1 cellular context compared by ENCODE assay signal in genomic region chr15:55407949-55408766, GRCh38.
A peak's percentile ranks its signal among the peaks of the same experiment; 100 is the strongest.
TF ChIP-seq lines count a peak whose summit lies in the region.

Gene CCPG1 (minus strand): TSS chr15:55408359. CDS start chr15:55389424, 18,935 bp downstream.
Gene PIERCE2 (plus strand): TSS chr15:55408495. CDS start chr15:55408769, 274 bp downstream.

TF ChIP-seq in K562, 482 proteins besides CTCF, POLR2A, EP300 and RAD21 (continued from another document and continues in another):
- TF ChIP-seq ZBTB8A (IDR thresholded peaks at IDR 0.05; ENCODE audit: partially characterized antibody) (no peak), RBM39 (optimal IDR thresholded peaks at IDR 0.05; ENCODE audit: low read depth, low read length) (no peak), TCF15 (CRISPR knock-in tag; IDR thresholded peaks at IDR 0.05) (no peak), FOXP4 (CRISPR knock-in tag; IDR thresholded peaks at IDR 0.05; ENCODE audit: borderline replicate concordance) (no peak), PTBP1 (IDR thresholded peaks at IDR 0.05; ENCODE audit: low read depth, low read length) (no peak), ERF (CRISPR knock-in tag; IDR thresholded peaks at IDR 0.05) (no peak), FOXK2 (conservative IDR thresholded peaks at IDR 0.05 in 1 of 2, IDR thresholded peaks at IDR 0.05 in 1 of 2; ENCODE audit: low read depth in 2 of 2) (peak; percentile 76 to 81), ZNF232 (CRISPR knock-in tag; IDR thresholded peaks at IDR 0.05) (no peak), HNRNPH1 (optimal IDR thresholded peaks at IDR 0.05; ENCODE audit: low read depth, low read length) (no peak), MBD1 (CRISPR knock-in tag; IDR thresholded peaks at IDR 0.05) (no peak), EZH2 (IDR thresholded peaks at IDR 0.05; ENCODE audit: borderline replicate concordance, low read depth, low read length) (no peak), NCOA6 (IDR thresholded peaks at IDR 0.05) (no peak), NBN (IDR thresholded peaks at IDR 0.05; ENCODE audit: low read depth) (no peak), RNF2 (IDR thresholded peaks at IDR 0.05) (peak; percentile 63), ZNF274 (IDR thresholded peaks at IDR 0.05; ENCODE audit: borderline replicate concordance, low read depth, low read length) (no peak), SRSF9 (IDR thresholded peaks at IDR 0.05; ENCODE audit: borderline replicate concordance, low read depth, low read length) (no peak), SIRT6 (IDR thresholded peaks at IDR 0.05; ENCODE audit: low read depth, low read length) (no peak), THRB (CRISPR knock-in tag; conservative IDR thresholded peaks at IDR 0.05) (no peak), SLC30A9 (CRISPR knock-in tag; IDR thresholded peaks at IDR 0.05) (no peak), ETV6 (IDR thresholded peaks at IDR 0.05; ENCODE audit: borderline replicate concordance in 1 of 2, low read depth in 2 of 2, low read length in 1 of 2) (no peak), ETV6 (CRISPR knock-in tag; IDR thresholded peaks at IDR 0.05; ENCODE audit: borderline replicate concordance) (no peak), FOS (IDR thresholded peaks at IDR 0.05; ENCODE audit: extremely low read depth, insufficient read length) (no peak), ZNF507 (tag; conservative IDR thresholded peaks at IDR 0.05) (no peak), FOXO4 (CRISPR knock-in tag; IDR thresholded peaks at IDR 0.05) (no peak), HINFP (tag; conservative IDR thresholded peaks at IDR 0.05; ENCODE audit: low read depth) (no peak), TCFL5 (CRISPR knock-in tag; conservative IDR thresholded peaks at IDR 0.05) (no peak), TAL1 (IDR thresholded peaks at IDR 0.05) (no peak), KLF1 (tag; IDR thresholded peaks at IDR 0.05) (no peak), TSC22D4 (tag; IDR thresholded peaks at IDR 0.05) (no peak), YY1 (IDR thresholded peaks at IDR 0.05; ENCODE audit: borderline replicate concordance in 1 of 3, control insufficient read depth in 1 of 3, extremely low read depth in 1 of 3, insufficient read depth in 3 of 3, insufficient read length in 1 of 3, insufficient replicate concordance in 2 of 3, low read depth in 1 of 3, low read length in 2 of 3) (peak in 2 of 3 experiments; percentile 52 to 69), STAT5A (IDR thresholded peaks at IDR 0.05; ENCODE audit: borderline replicate concordance, low read length) (no peak), HNRNPK (IDR thresholded peaks at IDR 0.05; ENCODE audit: low read depth, low read length, poor library complexity, severe bottlenecking) (no peak), SMC3 (conservative IDR thresholded peaks at IDR 0.05; ENCODE audit: insufficient read depth, low read depth, low read length) (0 out of 2 replicates have a peak, but pooled peaks have one; percentile 16), ZNF75A (CRISPR knock-in tag; IDR thresholded peaks at IDR 0.05) (no peak), ZBED1 (IDR thresholded peaks at IDR 0.05) (no peak), LCOR (CRISPR knock-in tag; IDR thresholded peaks at IDR 0.05) (0 out of 2 replicates have a peak, but pooled peaks have one; percentile 72), ZNF224 (CRISPR knock-in tag; IDR thresholded peaks at IDR 0.05) (no peak), PHB (CRISPR knock-in tag; IDR thresholded peaks at IDR 0.05) (0 out of 2 replicates have a peak, but pooled peaks have one; percentile 18), OTX1 (CRISPR knock-in tag; IDR thresholded peaks at IDR 0.05) (no peak), JUNB (CRISPR knock-in tag; conservative IDR thresholded peaks at IDR 0.05) (no peak), IRF1 (CRISPR knock-in tag; IDR thresholded peaks at IDR 0.05; ENCODE audit: borderline replicate concordance) (no peak), E2F1 (CRISPR knock-in tag; IDR thresholded peaks at IDR 0.05) (peak; percentile 83), NFIX (CRISPR knock-in tag; IDR thresholded peaks at IDR 0.05; ENCODE audit: low read depth) (no peak), ZFP1 (CRISPR knock-in tag; IDR thresholded peaks at IDR 0.05) (no peak), NFXL1 (CRISPR knock-in tag; IDR thresholded peaks at IDR 0.05) (no peak), ZNF76 (CRISPR knock-in tag; IDR thresholded peaks at IDR 0.05; ENCODE audit: borderline replicate concordance) (peak; percentile 62; the same call in 1 of the 2 replicates), FIP1L1 (IDR thresholded peaks at IDR 0.05; ENCODE audit: low read depth, low read length, poor library complexity, severe bottlenecking) (peak; percentile 76), ZNF134 (CRISPR knock-in tag; conservative IDR thresholded peaks at IDR 0.05) (no peak), TEAD4 (IDR thresholded peaks at IDR 0.05; ENCODE audit: low read length) (no peak), TEAD4 (CRISPR knock-in tag; IDR thresholded peaks at IDR 0.05; ENCODE audit: borderline replicate concordance) (no peak), PML (IDR thresholded peaks at IDR 0.05; ENCODE audit: low read length) (peak; percentile 16; the same call in 1 of the 2 replicates), RUNX1 (IDR thresholded peaks at IDR 0.05; ENCODE audit: low read depth) (no peak), PHF20 (IDR thresholded peaks at IDR 0.05; ENCODE audit: partially characterized antibody) (no peak), RBM14 (IDR thresholded peaks at IDR 0.05; ENCODE audit: borderline replicate concordance, insufficient read depth, low read depth, low read length) (no peak), CBFA2T2 (conservative IDR thresholded peaks at IDR 0.05) (no peak), RFX7 (CRISPR knock-in tag; IDR thresholded peaks at IDR 0.05) (no peak), ESRRB (CRISPR knock-in tag; IDR thresholded peaks at IDR 0.05; ENCODE audit: borderline replicate concordance) (no peak), ZNF311 (CRISPR knock-in tag; IDR thresholded peaks at IDR 0.05) (no peak), ZBTB9 (CRISPR knock-in tag; IDR thresholded peaks at IDR 0.05) (no peak), ZBTB11 (CRISPR knock-in tag; IDR thresholded peaks at IDR 0.05) (peak in 1 of 3 experiments; percentile 77; a peak in 2 of 6 replicates), NCOR1 (IDR thresholded peaks at IDR 0.05) (peak; percentile 57), ELF4 (CRISPR knock-in tag; IDR thresholded peaks at IDR 0.05) (no peak)
